11 cellular contexts compared by ENCODE assay signal in genomic region chr6:148999501-148999900, GRCh38.
DNase-seq lines count a peak whose midpoint lies in the region; ATAC-seq and TF ChIP-seq lines count a peak whose summit lies in the region.
"Had no signal": no experiment of that assay in that cellular context is flagged by ENCODE, and none has a peak within 500 bp of the region (broad histone marks: within the 10 kb centered on the region; RNA-seq: fewer than 3 reads in every experiment).

No MANE protein-coding gene starts in this region.

- H3K27ac ChIP-seq in upper lobe of right lung = no peak overlapping the region
- H3K27ac ChIP-seq: prostate gland, SK-N-MC had no signal

- no peak for DNase-seq in activated naive CD8-positive, alpha-beta T cell treated with anti-CD3 and anti-CD28 coated beads, Interleukin-2, amount 10 ng/mL, durations not matched to agents 7 days and 5 days
- no peak for DNase-seq in activated naive CD8-positive, alpha-beta T cell treated with anti-CD3 and anti-CD28 coated beads for 36 hours
- no peak for DNase-seq in chondrocyte (ENCODE audit: low spot score)
- no peak for DNase-seq in immature natural killer cell
- DNase-seq in upper lobe of right lung = no peak
- DNase-seq in activated gamma-delta T cell treated with Interleukin-2 at 50 U/mL for 16 hours = no peak
- no peak for DNase-seq in NK-92 (lab: John Stamatoyannopoulos, UW; ENCODE audit: unreplicated experiment)
- no peak for DNase-seq in activated naive CD4-positive, alpha-beta T cell (lab: John Stamatoyannopoulos, UW)

- POLR2A ChIA-PET in activated naive CD8-positive, alpha-beta T cell treated with anti-CD3 and anti-CD28 coated beads, Interleukin-2, amount 10 ng/mL, durations not matched to agents 7 days and 5 days (lab: Charles Lee) = no interaction called here

- peaks cover 13% of the 10 kb centered on the region for H3K9me3 Mint-ChIP-seq in activated naive CD8-positive, alpha-beta T cell treated with anti-CD3 and anti-CD28 coated beads, Interleukin-2, amount 10 ng/mL, durations not matched to agents 7 days and 5 days
- peaks cover 19% of the 10 kb centered on the region for H3K9me3 Mint-ChIP-seq in activated naive CD8-positive, alpha-beta T cell treated with anti-CD3 and anti-CD28 coated beads for 36 hours
- peaks cover 15% of the 10 kb centered on the region for H3K9me3 Mint-ChIP-seq in chondrocyte (ENCODE audit: low read depth)
- H3K9me3 Mint-ChIP-seq in immature natural killer cell = peaks cover 0 to 2% (median 0%) of the 10 kb centered on the region in 6 donors

- H3K36me3 Mint-ChIP-seq in activated naive CD8-positive, alpha-beta T cell treated with anti-CD3 and anti-CD28 coated beads, Interleukin-2, amount 10 ng/mL, durations not matched to agents 7 days and 5 days = peaks cover 15% of the 10 kb centered on the region
- peaks cover 9% of the 10 kb centered on the region for H3K36me3 Mint-ChIP-seq in activated naive CD8-positive, alpha-beta T cell treated with anti-CD3 and anti-CD28 coated beads for 36 hours
- H3K36me3 Mint-ChIP-seq in chondrocyte (ENCODE audit: low read depth) = peaks cover 10% of the 10 kb centered on the region
- peaks cover 0 to 12% (median 5%) of the 10 kb centered on the region in 3 donors for H3K36me3 Mint-ChIP-seq in immature natural killer cell

- H3K4me3 Mint-ChIP-seq in activated naive CD8-positive, alpha-beta T cell treated with anti-CD3 and anti-CD28 coated beads, Interleukin-2, amount 10 ng/mL, durations not matched to agents 7 days and 5 days = no peak overlapping the region
- no peak overlapping the region for H3K4me3 Mint-ChIP-seq in activated naive CD8-positive, alpha-beta T cell treated with anti-CD3 and anti-CD28 coated beads for 36 hours
- H3K4me3 Mint-ChIP-seq in chondrocyte (ENCODE audit: unreplicated experiment) (no peak overlapping the region), immature natural killer cell (peak overlapping the region in 3 of 5 donors; percentile 54 to 81 (median 78))

- TF ChIP-seq CTCF in chondrocyte (IDR thresholded peaks at IDR 0.05) (no peak), upper lobe of right lung (IDR thresholded peaks at IDR 0.05) (no peak)

- H3K4me1 ChIP-seq in upper lobe of right lung = peaks cover 8% of the 10 kb centered on the region
- H3K4me1 ChIP-seq: prostate gland had no signal

- intact Hi-C loops in upper lobe of right lung (cut with DNase I) = no loop called here

- ATAC-seq in activated naive CD8-positive, alpha-beta T cell treated with anti-CD3 and anti-CD28 coated beads, Interleukin-2, amount 10 ng/mL, durations not matched to agents 7 days and 5 days (ENCODE audit: low read depth) = peak; percentile 20
- ATAC-seq in upper lobe of right lung = peak; percentile 8
- ATAC-seq: activated CD4-positive, CD25-positive, alpha-beta regulatory T cell treated with anti-CD3 and anti-CD28 coated beads, Interleukin-2, amount 50 U/mL, for 24 hours had no signal

- no peak overlapping the region for H3K27ac Mint-ChIP-seq in activated naive CD8-positive, alpha-beta T cell treated with anti-CD3 and anti-CD28 coated beads, Interleukin-2, amount 10 ng/mL, durations not matched to agents 7 days and 5 days
- H3K27ac Mint-ChIP-seq in activated naive CD8-positive, alpha-beta T cell treated with anti-CD3 and anti-CD28 coated beads for 36 hours = no peak overlapping the region
- H3K27ac Mint-ChIP-seq in chondrocyte (ENCODE audit: unreplicated experiment) = peak overlapping the region; percentile 86
- H3K27ac Mint-ChIP-seq in immature natural killer cell = peak overlapping the region in 3 of 6 donors; percentile 27 to 74 (median 41)

- no peaks in the 10 kb centered on the region for H3K36me3 ChIP-seq in upper lobe of right lung
- H3K36me3 ChIP-seq: prostate gland had no signal

- H3K9me3 ChIP-seq in upper lobe of right lung = no peaks in the 10 kb centered on the region
- H3K9me3 ChIP-seq: prostate gland had no signal

- H3K27me3 ChIP-seq in upper lobe of right lung = no peaks in the 10 kb centered on the region

- peaks cover 24% of the 10 kb centered on the region for H3K4me1 Mint-ChIP-seq in activated naive CD8-positive, alpha-beta T cell treated with anti-CD3 and anti-CD28 coated beads, Interleukin-2, amount 10 ng/mL, durations not matched to agents 7 days and 5 days
- H3K4me1 Mint-ChIP-seq in activated naive CD8-positive, alpha-beta T cell treated with anti-CD3 and anti-CD28 coated beads for 36 hours = peaks cover 8% of the 10 kb centered on the region
- H3K4me1 Mint-ChIP-seq in chondrocyte (ENCODE audit: low read depth) (peaks cover 51% of the 10 kb centered on the region), immature natural killer cell (peaks cover 48 to 65% of the 10 kb centered on the region in 2 donors)

- no peak overlapping the region for H3K4me3 ChIP-seq in upper lobe of right lung
- H3K4me3 ChIP-seq: prostate gland, SK-N-MC had no signal

- H3K27me3 Mint-ChIP-seq in activated naive CD8-positive, alpha-beta T cell treated with anti-CD3 and anti-CD28 coated beads, Interleukin-2, amount 10 ng/mL, durations not matched to agents 7 days and 5 days = peaks cover 14% of the 10 kb centered on the region
- peaks cover 8% of the 10 kb centered on the region for H3K27me3 Mint-ChIP-seq in activated naive CD8-positive, alpha-beta T cell treated with anti-CD3 and anti-CD28 coated beads for 36 hours
- H3K27me3 Mint-ChIP-seq in chondrocyte (ENCODE audit: low read depth) (no peaks in the 10 kb centered on the region), immature natural killer cell (ENCODE audit: low read depth in 3 of 3) (no peaks in the 10 kb centered on the region)

Comparison
In these comparisons a context has a peak if more than half of its experiments do, and no peak if none do; other contexts are left out.
1. H3K4me3 Mint-ChIP-seq: peak in immature natural killer cell (3 of 5); none in activated naive CD8-positive, alpha-beta T cell treated with anti-CD3 and anti-CD28 coated beads, Interleukin-2, amount 10 ng/mL, durations not matched to agents 7 days and 5 days (single experiment), activated naive CD8-positive, alpha-beta T cell treated with anti-CD3 and anti-CD28 coated beads for 36 hours (single experiment) and chondrocyte (single experiment).